Comparison of ENCODE assay signal across 21 cellular contexts in genomic region chr3:64144241-64144900, GRCh38.
DNase-seq lines count a peak whose midpoint lies in the region; ATAC-seq, FAIRE-seq and TF ChIP-seq lines count a peak whose summit lies in the region.
"Had no signal": no experiment of that assay in that cellular context is flagged by ENCODE, and none has a peak within 500 bp of the region (broad histone marks: within the 10 kb centered on the region; RNA-seq: fewer than 3 reads in every experiment).

No MANE protein-coding gene starts in this region.

- no peaks in the 10 kb centered on the region for H3K27me3 Mint-ChIP-seq in MCF 10A (ENCODE audit: insufficient read depth, unreplicated experiment)

- no peaks in the 10 kb centered on the region for H3K9me3 Mint-ChIP-seq in MCF 10A (ENCODE audit: unreplicated experiment)
- H3K9me3 Mint-ChIP-seq: activated naive CD4-positive, alpha-beta T cell treated with anti-CD3 and anti-CD28 coated beads for 36 hours had no signal

- no peaks in the 10 kb centered on the region for H3K27me3 ChIP-seq in breast epithelium
- no peaks in the 10 kb centered on the region for H3K27me3 ChIP-seq in gastroesophageal sphincter
- H3K27me3 ChIP-seq in smooth muscle cell (ENCODE audit: low read depth), result no peaks in the 10 kb centered on the region
- H3K27me3 ChIP-seq in small intestine (ENCODE audit: control insufficient read depth in 2 of 2, insufficient read depth in 2 of 2, low read length in 2 of 2), result no peaks in the 10 kb centered on the region
- H3K27me3 ChIP-seq: BLaER1, right atrium auricular region had no signal

- H3K36me3 Mint-ChIP-seq in MCF 10A (ENCODE audit: insufficient read depth, unreplicated experiment), result peaks cover 29% of the 10 kb centered on the region

- no peak for FAIRE-seq in small intestine (lab: Jason Lieb, UNC)
- FAIRE-seq: TTC549, urothelium cell line had no signal

- no peak overlapping the region for H3K4me2 ChIP-seq in smooth muscle cell
- H3K4me2 ChIP-seq: BLaER1 had no signal

- ATAC-seq in gastroesophageal sphincter (no peak), GM21360 (IDR thresholded peaks at IDR 0.05; ENCODE audit: unreplicated experiment) (no peak)

- H3K36me3 ChIP-seq in breast epithelium, result no peaks in the 10 kb centered on the region
- peaks cover 0 to 36% of the 10 kb centered on the region in 2 donors for H3K36me3 ChIP-seq in gastroesophageal sphincter
- H3K36me3 ChIP-seq in smooth muscle cell (ENCODE audit: low read depth), result peaks cover 12% of the 10 kb centered on the region
- no peaks in the 10 kb centered on the region for H3K36me3 ChIP-seq in small intestine (ENCODE audit: control insufficient read depth in 2 of 2, insufficient read depth in 2 of 2, low read length in 2 of 2)
- H3K36me3 ChIP-seq: BLaER1 had no signal

- CTCF ChIA-PET in MCF 10A (lab: Yijun Ruan, JAX), result interaction anchor here (0.6 to 1.7 kb wide), 7 partner anchors 11 to 341 kb away, joined by 3 to 5 read pairs (median 3); no protein-coding TSS in a partner anchor

- peak overlapping the region; percentile 51 for H3K27ac Mint-ChIP-seq in MCF 10A (ENCODE audit: low read depth, unreplicated experiment)
- H3K27ac Mint-ChIP-seq: activated naive CD4-positive, alpha-beta T cell treated with anti-CD3 and anti-CD28 coated beads for 36 hours had no signal

- intact Hi-C loops in MCF 10A (cut with micrococcal nuclease) (loop anchor here (5.0 kb wide), 1 partner anchor 123 kb away; no protein-coding TSS in a partner anchor), breast epithelium (cut with DNase I; ENCODE audit: low total_unique reads) (no loop called here), posterior vena cava (cut with DNase I) (no loop called here)

- BruUV-seq in MCF 10A (replicated peaks; lab: Mats Ljungman, UMichigan), result no TSS peak

- peaks cover 9% of the 10 kb centered on the region for H3K79me2 ChIP-seq in smooth muscle cell (ENCODE audit: low read depth)

- peak overlapping the region; percentile 6 for H3K9ac ChIP-seq in smooth muscle cell (ENCODE audit: low read depth)
- H3K9ac ChIP-seq: BLaER1 had no signal

- H3K27ac ChIP-seq in breast epithelium, result no peak overlapping the region
- H3K27ac ChIP-seq in angular gyrus (ENCODE audit: low read depth, low read length), result peak overlapping the region; percentile 20
- peak overlapping the region; percentile 30 to 76 (median 72) for H3K27ac ChIP-seq in gastroesophageal sphincter
- peak overlapping the region; percentile 86 for H3K27ac ChIP-seq in smooth muscle cell (ENCODE audit: low read depth)
- peak overlapping the region in 1 of 2 donors; percentile 19 for H3K27ac ChIP-seq in small intestine (ENCODE audit: low read depth in 1 of 2, low read length in 1 of 2)
- H3K27ac ChIP-seq: BLaER1 had no signal

- no peak for TF ChIP-seq POLR2A in breast epithelium (IDR thresholded peaks at IDR 0.05)
- TF ChIP-seq POLR2A in gastroesophageal sphincter (IDR thresholded peaks at IDR 0.05), result no peak

- no peak for TF ChIP-seq EP300 in gastroesophageal sphincter (IDR thresholded peaks at IDR 0.05)

- no peak for DNase-seq in MCF 10A (ENCODE audit: unreplicated experiment)
- DNase-seq in breast epithelium (ENCODE audit: low spot score in 2 of 2), result no peak
- no peak for DNase-seq in smooth muscle cell (lab: John Stamatoyannopoulos, UW; ENCODE audit: unreplicated experiment)
- no peak for DNase-seq in small intestine
- no peak for DNase-seq in posterior vena cava (ENCODE audit: low spot score)
- DNase-seq: activated CD4-positive, alpha-beta T cell treated with anti-CD3 and anti-CD28 coated beads for 4 hours; activated naive CD4-positive, alpha-beta T cell treated with anti-CD3 and anti-CD28 coated beads for 36 hours; activated T-cell treated with anti-CD3 and anti-CD28 coated beads, Interleukin-2, amount 50 U/mL, for 48 hours; amniotic stem cell; Caco-2; central memory CD4-positive, alpha-beta T cell; MM.1S; occipital lobe; stimulated activated CD4-positive, alpha-beta T cell treated with anti-CD3 and anti-CD28 coated beads, Interleukin-15, amount 100 ng/mL, for 24 hours had no signal

- H3K4me3 ChIP-seq in breast epithelium (no peak overlapping the region), gastroesophageal sphincter (no peak overlapping the region), smooth muscle cell (no peak overlapping the region), small intestine (ENCODE audit: low read depth in 1 of 2, low read length in 2 of 2) (no peak overlapping the region)
- H3K4me3 ChIP-seq: BLaER1, right atrium auricular region had no signal

- H3K4me3 Mint-ChIP-seq in MCF 10A (ENCODE audit: unreplicated experiment), result no peak overlapping the region
- H3K4me3 Mint-ChIP-seq: activated naive CD4-positive, alpha-beta T cell treated with anti-CD3 and anti-CD28 coated beads for 36 hours had no signal

- H3K9me3 ChIP-seq in breast epithelium, result no peaks in the 10 kb centered on the region
- H3K9me3 ChIP-seq in gastroesophageal sphincter, result no peaks in the 10 kb centered on the region
- H3K9me3 ChIP-seq in smooth muscle cell (replicated peaks; ENCODE audit: low read depth), result no peaks in the 10 kb centered on the region
- no peaks in the 10 kb centered on the region for H3K9me3 ChIP-seq in small intestine (ENCODE audit: control insufficient read depth, low read depth)
- H3K9me3 ChIP-seq: BLaER1, Caco-2, right atrium auricular region had no signal

- H3F3A ChIP-seq in smooth muscle cell (ENCODE audit: low read depth), result peaks cover 27% of the 10 kb centered on the region

- no peak overlapping the region for H2AFZ ChIP-seq in smooth muscle cell (ENCODE audit: low read depth)

- no peak for TF ChIP-seq CTCF in MCF 10A (IDR thresholded peaks at IDR 0.05; ENCODE audit: unreplicated experiment)
- no peak for TF ChIP-seq CTCF in breast epithelium (IDR thresholded peaks at IDR 0.05)
- TF ChIP-seq CTCF in gastroesophageal sphincter (IDR thresholded peaks at IDR 0.05), result no peak
- TF ChIP-seq CTCF in smooth muscle cell (IDR thresholded peaks at IDR 0.05; ENCODE audit: borderline replicate concordance, insufficient read depth, poor library complexity, severe bottlenecking), result no peak

- H4K20me1 ChIP-seq in smooth muscle cell (ENCODE audit: low read depth), result peaks cover 39% of the 10 kb centered on the region
- H4K20me1 ChIP-seq: BLaER1 had no signal

- peaks cover 18% of the 10 kb centered on the region for H3K4me1 Mint-ChIP-seq in MCF 10A (ENCODE audit: insufficient read depth, unreplicated experiment)

- POLR2A ChIA-PET in MCF 10A (lab: Yijun Ruan, JAX), result interaction anchor here (0.7 to 2.3 kb wide), 11 partner anchors 8 to 225 kb away, joined by 3 to 8 read pairs (median 4); partner anchors contain the start of gene PSMD6

- 17 to 73% methylated on average over 1 to 8 of the region's 9 CpGs for WGBS in gastroesophageal sphincter (ENCODE audit: low coverage in 1 of 2), 2 donors
- WGBS in smooth muscle cell (ENCODE audit: low lambda C conversion rate), result 80% methylated on average over 9 of the region's 9 CpGs
- WGBS in small intestine, 3 donors, result 84 to 87% (median 84%) methylated on average over 9 of the region's 9 CpGs

- H3K4me1 ChIP-seq in breast epithelium (peaks cover 0 to 6% of the 10 kb centered on the region in 2 donors), gastroesophageal sphincter (peaks cover 9 to 93% (median 10%) of the 10 kb centered on the region in 3 donors), smooth muscle cell (ENCODE audit: low read depth) (peaks cover 8% of the 10 kb centered on the region), small intestine (ENCODE audit: control insufficient read depth in 2 of 2, insufficient read depth in 1 of 2, low read depth in 1 of 2, low read length in 1 of 2) (no peaks in the 10 kb centered on the region)
- H3K4me1 ChIP-seq: Caco-2 had no signal

Comparison
In these comparisons a context has a peak if more than half of its experiments do, and no peak if none do; other contexts are left out.
1. H3K27ac ChIP-seq: peak in angular gyrus (single experiment), gastroesophageal sphincter (4 of 4) and smooth muscle cell (single experiment); none in breast epithelium (0 of 2).